Comparison of ENCODE assay signal across 11 cellular contexts in genomic region chr9:130498298-130498917, GRCh38. TPM values are rescaled to one million over a fixed set of nuclear protein-coding genes. Genes with fewer than 3 reads are reported as not detected.
DNase-seq lines count a peak whose midpoint lies in the region; ATAC-seq and TF ChIP-seq lines count a peak whose summit lies in the region.
"Had no signal": no experiment of that assay in that cellular context is flagged by ENCODE, and none has a peak within 500 bp of the region (broad histone marks: within the 10 kb centered on the region; RNA-seq: fewer than 3 reads in every experiment).

No MANE protein-coding gene starts in this region.

- ATAC-seq in esophagus mucosa (peak; percentile 30), GM21529 (IDR thresholded peaks at IDR 0.05; ENCODE audit: unreplicated experiment) (no peak), HG02870 (IDR thresholded peaks at IDR 0.05; ENCODE audit: unreplicated experiment) (no peak), HG03342 (IDR thresholded peaks at IDR 0.05; ENCODE audit: unreplicated experiment) (no peak)

- H3K4me3 ChIP-seq in AG10803 (ENCODE audit: low read length), result no peak overlapping the region
- H3K4me3 ChIP-seq: PC-9 had no signal

- DNase-seq in AG10803 (ENCODE audit: low read depth), result peak; percentile 36
- peak; percentile 24 for DNase-seq in DMS153 treated with DMSO at 0.1 percent for 48 hours (lab: John Stamatoyannopoulos, UW; ENCODE audit: unreplicated experiment)
- DNase-seq in NCI-H69 (lab: John Stamatoyannopoulos, UW), result peak; percentile 88
- DNase-seq: activated CD8-positive, alpha-beta memory T cell treated with anti-CD3 and anti-CD28 coated beads, Interleukin-2, amount 50 U/mL, for 4 hours; activated naive CD8-positive, alpha-beta T cell treated with anti-CD3 and anti-CD28 coated beads, Interleukin-2, amount 10 ng/mL, durations not matched to agents 7 days and 5 days; mammary epithelial cell; PC-9 had no signal

- no peak for TF ChIP-seq CTCF in AG10803 (conservative IDR thresholded peaks at IDR 0.05; ENCODE audit: low read length)

RNA-seq across cellular contexts. Expression of gene ASS1, which starts 53.6 kb away (rescaled TPM):
- 101 TPM for total RNA-seq in esophagus mucosa

Comparison
In these comparisons a context has a peak if more than half of its experiments do, and no peak if none do; other contexts are left out.
1. DNase-seq: peak in every context shown above with its lines; median percentile 88 in NCI-H69; 36 in AG10803; 24 in DMS153 treated with DMSO at 0.1 percent for 48 hours.